7 cellular contexts compared by ENCODE assay signal in genomic region chr5:70025106-70025844, GRCh38. TPM values are rescaled to one million over a fixed set of nuclear protein-coding genes. Genes with fewer than 3 reads are reported as not detected.
DNase-seq lines count a peak whose midpoint lies in the region; ATAC-seq and TF ChIP-seq lines count a peak whose summit lies in the region.
"Not testable (repeated sequence)": the region's sequence is repeated elsewhere in the genome, so short reads cannot be mapped to it uniquely, and the experiment has no call there.

Gene SERF1B, plus strand, starts transcription at chr5:70025251. Its CDS starts 201 bp downstream, at chr5:70025452.

- TF ChIP-seq RAD21 in HCT116 (IDR thresholded peaks at IDR 0.05; ENCODE audit: low read depth) = not testable (repeated sequence)

- not testable (repeated sequence) for H3K27me3 ChIP-seq in HCT116 (ENCODE audit: insufficient read depth, low read length); hepatocyte

- H3K4me1 ChIP-seq in HCT116 (ENCODE audit: control insufficient read depth in 1 of 2, insufficient read depth in 2 of 2, low read length in 2 of 2); hepatocyte (ENCODE audit: insufficient read depth): not testable (repeated sequence)

- BruUV-seq in HCT116 (replicated peaks; lab: Mats Ljungman, UMichigan) = not testable (repeated sequence)

- not testable (repeated sequence) for H3K4me2 ChIP-seq in HCT116 (ENCODE audit: low read length); hepatocyte

- not testable (repeated sequence) for H3K4me3 Mint-ChIP-seq in T-cell; chondrocyte (ENCODE audit: unreplicated experiment); progenitor cell of endocrine pancreas (ENCODE audit: low read depth)

- intact Hi-C loops in HCT116 (cut with micrococcal nuclease) = not testable (repeated sequence)

- not testable (repeated sequence) for DNase-seq in HCT116 (ENCODE audit: low read depth, low spot score); T-cell; chondrocyte (ENCODE audit: low spot score); hepatocyte (ENCODE audit: low spot score); progenitor cell of endocrine pancreas (ENCODE audit: low spot score, unreplicated experiment)

- not testable (repeated sequence) for H3K4me3 ChIP-seq in HCT116 (replicated peaks in 1 of 2; ENCODE audit: low read depth in 1 of 2, low read length in 2 of 2); hepatocyte

- not testable (repeated sequence) for H3K27ac ChIP-seq in HCT116 (ENCODE audit: low read depth, low read length); hepatocyte

- ATAC-seq in GM19025 (IDR thresholded peaks at IDR 0.05; ENCODE audit: low read depth, unreplicated experiment) = peak; percentile 97
- peak; percentile 93 for ATAC-seq in HCT116
- ATAC-seq in HG03342 (IDR thresholded peaks at IDR 0.05; ENCODE audit: unreplicated experiment) = peak; percentile 92
- peak; percentile 92 to 94 (median 92) for ATAC-seq in T-cell (replicated peaks in 1 of 4)

- RAD21 ChIA-PET in HCT116 (lab: Charles Lee; ENCODE audit: low non-redundant PET in 1 of 2, low total read pairs in 2 of 2, uncharacterized antibody in 2 of 2, unreplicated experiment in 2 of 2) = not testable (repeated sequence)

- not testable (repeated sequence) for H3K9me3 ChIP-seq in HCT116 (ENCODE audit: control insufficient read depth in 1 of 2, insufficient read depth in 1 of 2, low read depth in 1 of 2, low read length in 2 of 2); hepatocyte (ENCODE audit: low read depth)

- CTCF ChIA-PET in HCT116 (lab: Charles Lee); T-cell (lab: Charles Lee): not testable (repeated sequence)

- not testable (repeated sequence) for H3K9me3 Mint-ChIP-seq in T-cell; chondrocyte (ENCODE audit: low read depth); progenitor cell of endocrine pancreas (ENCODE audit: low read depth)

- not testable (repeated sequence) for TF ChIP-seq POLR2A in HCT116 (IDR thresholded peaks at IDR 0.05; ENCODE audit: borderline replicate concordance, extremely low read depth, insufficient read depth, insufficient read length)

- TF ChIP-seq CTCF in HCT116 (IDR thresholded peaks at IDR 0.05 in 2 of 3, conservative IDR thresholded peaks at IDR 0.05 in 1 of 3; ENCODE audit: borderline replicate concordance in 1 of 3, insufficient read depth in 1 of 3, low read depth in 2 of 3, low read length in 2 of 3); chondrocyte (IDR thresholded peaks at IDR 0.05); hepatocyte (IDR thresholded peaks at IDR 0.05; ENCODE audit: poor library complexity); progenitor cell of endocrine pancreas (IDR thresholded peaks at IDR 0.05; ENCODE audit: unreplicated experiment): not testable (repeated sequence)

- H2AFZ ChIP-seq in HCT116 (ENCODE audit: low read depth, low read length, poor library complexity, severe bottlenecking); hepatocyte: not testable (repeated sequence)

- H3K36me3 ChIP-seq in HCT116 (ENCODE audit: control insufficient read depth in 1 of 2, insufficient read depth in 2 of 2, low read length in 2 of 2); hepatocyte (replicated peaks; ENCODE audit: insufficient read depth, low read depth): not testable (repeated sequence)

- not testable (repeated sequence) for H3K9me2 ChIP-seq in HCT116 (ENCODE audit: insufficient read depth); hepatocyte (replicated peaks; ENCODE audit: insufficient read depth)

- H3K9ac ChIP-seq in HCT116 (ENCODE audit: low read length) = not testable (repeated sequence)

- not testable (repeated sequence) for H3K36me3 Mint-ChIP-seq in T-cell; chondrocyte (ENCODE audit: low read depth); progenitor cell of endocrine pancreas (ENCODE audit: insufficient read depth)

- POLR2A ChIA-PET in HCT116 (lab: Charles Lee); T-cell (lab: Charles Lee): not testable (repeated sequence)

- not testable (repeated sequence) for H3K4me1 Mint-ChIP-seq in T-cell; chondrocyte (ENCODE audit: low read depth); progenitor cell of endocrine pancreas (ENCODE audit: low read depth)

- H3K79me2 ChIP-seq in HCT116 (ENCODE audit: insufficient read depth, low read length); hepatocyte: not testable (repeated sequence)

- no CpG with 5 or more reads among the region's 66 CpGs for WGBS in hepatocyte (ENCODE audit: low lambda C conversion rate, missing lambda C conversion rate)

- H3K27me3 Mint-ChIP-seq in T-cell; chondrocyte (ENCODE audit: low read depth); progenitor cell of endocrine pancreas: not testable (repeated sequence)

- not testable (repeated sequence) for H3K27ac Mint-ChIP-seq in T-cell; chondrocyte (ENCODE audit: unreplicated experiment); progenitor cell of endocrine pancreas

- not testable (repeated sequence) for H4K20me1 ChIP-seq in HCT116 (ENCODE audit: insufficient read depth); hepatocyte (ENCODE audit: insufficient read depth, poor library complexity, severe bottlenecking)

RNA-seq across cellular contexts. Expression of gene SERF1B, which starts in this region (rescaled TPM):
- total RNA-seq in HCT116 (2021; ENCODE audit: unreplicated experiment) = 26.4 TPM
- polyA plus RNA-seq in HCT116 (2012) = 14.4 and 27.5 TPM in 2 replicates
- 10 to 100 TPM; 23.5 to 37.6 (median 31.5) TPM for total RNA-seq in T-cell
- total RNA-seq in chondrocyte = 22.7 to 31.4 TPM (median 23.6 TPM) in 3 replicates
- total RNA-seq in hepatocyte = 33.9 and 45.1 TPM in 2 replicates
- 55.3 and 58.9 TPM in 2 replicates for polyA plus RNA-seq in hepatocyte
- total RNA-seq in progenitor cell of endocrine pancreas = 55.7 and 65.9 TPM in 2 replicates
